In genomic region chrX:72943033-72943818, GRCh38 we compare ENCODE assay signal across 17 cellular contexts. TPM values are rescaled to one million over a fixed set of nuclear protein-coding genes. Genes with fewer than 3 reads are reported as not detected.
DNase-seq lines count a peak whose midpoint lies in the region; ATAC-seq and TF ChIP-seq lines count a peak whose summit lies in the region.
"Not testable (repeated sequence)": the region's sequence is repeated elsewhere in the genome, so short reads cannot be mapped to it uniquely, and the experiment has no call there.
"Had no signal": no experiment of that assay in that cellular context is flagged by ENCODE, and none has a peak within 500 bp of the region (broad histone marks: within the 10 kb centered on the region; RNA-seq: fewer than 3 reads in every experiment).

No MANE protein-coding gene starts in this region.

- intact Hi-C loops in left lung (cut with DNase I); upper lobe of right lung (cut with DNase I): not testable (repeated sequence)

- H4K20me1 ChIP-seq in GM23338 (replicated peaks; ENCODE audit: insufficient read depth), result not testable (repeated sequence)

- H3K79me2 ChIP-seq in GM23338 (replicated peaks; ENCODE audit: insufficient read depth), result not testable (repeated sequence)

- H3K4me1 ChIP-seq in GM23338 (ENCODE audit: insufficient read depth); left lung; upper lobe of right lung: not testable (repeated sequence)

- not testable (repeated sequence) for H2AFZ ChIP-seq in GM23338

- not testable (repeated sequence) for H3K4me3 Mint-ChIP-seq in GM23338; activated T-cell treated with anti-CD3 and anti-CD28 coated beads, Interleukin-2, amount 50 U/mL, for 4 hours

- ATAC-seq in GM18861 (IDR thresholded peaks at IDR 0.05; ENCODE audit: unreplicated experiment) (peak; percentile 66), GM19455 (IDR thresholded peaks at IDR 0.05; ENCODE audit: unreplicated experiment) (peak; percentile 72), GM23338 (peak; percentile 81), HG03060 (IDR thresholded peaks at IDR 0.05; ENCODE audit: low read depth, unreplicated experiment) (peak; percentile 64), HG03460 (IDR thresholded peaks at IDR 0.05; ENCODE audit: unreplicated experiment) (peak; percentile 84), left lung (peak; percentile 81), upper lobe of right lung (peak; percentile 71)
- peak; percentile 78 to 80 for ATAC-seq in activated T-cell treated with anti-CD3 and anti-CD28 coated beads, Interleukin-2, amount 50 U/mL, for 4 hours

- H3K27me3 ChIP-seq in GM23338 (ENCODE audit: insufficient read depth); left lung; upper lobe of right lung: not testable (repeated sequence)

- H3K4me3 ChIP-seq in GM23338, left lung, upper lobe of right lung: not testable (repeated sequence)

- H3K36me3 ChIP-seq in GM23338 (ENCODE audit: insufficient read depth); left lung; upper lobe of right lung: not testable (repeated sequence)

- TF ChIP-seq CTCF in GM23338 (conservative IDR thresholded peaks at IDR 0.05; ENCODE audit: low read depth in 2 of 2); left lung (IDR thresholded peaks at IDR 0.05); upper lobe of right lung (IDR thresholded peaks at IDR 0.05): not testable (repeated sequence)

- DNase-seq in GM23338 (ENCODE audit: low spot score); activated T-cell treated with anti-CD3 and anti-CD28 coated beads, Interleukin-2, amount 50 U/mL, for 4 hours; left lung; upper lobe of right lung: not testable (repeated sequence)

- H3K27me3 Mint-ChIP-seq in GM23338 (ENCODE audit: insufficient read depth, low read depth, poor library complexity); activated T-cell treated with anti-CD3 and anti-CD28 coated beads, Interleukin-2, amount 50 U/mL, for 4 hours (ENCODE audit: low read depth): not testable (repeated sequence)

- not testable (repeated sequence) for H3F3A ChIP-seq in GM23338 (replicated peaks; ENCODE audit: low read depth)

- H3K9me3 ChIP-seq in left lung, upper lobe of right lung: not testable (repeated sequence)

- not testable (repeated sequence) for H3K4me1 Mint-ChIP-seq in GM23338; activated T-cell treated with anti-CD3 and anti-CD28 coated beads, Interleukin-2, amount 50 U/mL, for 4 hours (ENCODE audit: low read depth)

- H3K27ac ChIP-seq in GM23338 (ENCODE audit: low read depth); left lung; upper lobe of right lung: not testable (repeated sequence)

- not testable (repeated sequence) for H3K36me3 Mint-ChIP-seq in GM23338 (ENCODE audit: low read depth); activated T-cell treated with anti-CD3 and anti-CD28 coated beads, Interleukin-2, amount 50 U/mL, for 4 hours (ENCODE audit: insufficient read depth)

- not testable (repeated sequence) for H3K27ac Mint-ChIP-seq in GM23338

- H3K9me2 ChIP-seq in GM23338 (ENCODE audit: insufficient read depth), result not testable (repeated sequence)

- not testable (repeated sequence) for H3K4me2 ChIP-seq in GM23338

- not testable (repeated sequence) for H3K9me3 Mint-ChIP-seq in GM23338; activated T-cell treated with anti-CD3 and anti-CD28 coated beads, Interleukin-2, amount 50 U/mL, for 4 hours

RNA-seq across cellular contexts. Expression of gene DMRTC1, which starts 0.4 kb away (rescaled TPM):
- total RNA-seq in GM23338 (2014; rRNA removed; shearing (Covaris generic)), result not detected in 2 replicates
- polyA plus RNA-seq in GM23338 (2016; fragmentation: Nextera tagmentation; extraction: Ambion mirVana), result not detected in 2 replicates
- not detected for total RNA-seq in activated T-cell treated with anti-CD3 and anti-CD28 coated beads, Interleukin-2, amount 50 U/mL, for 4 hours
- total RNA-seq in left lung (under 1 TPM; 0.18 to 0.20 TPM), upper lobe of right lung (0.61 TPM)
- total RNA-seq: activated CD4-positive, alpha-beta memory T cell treated with anti-CD3 and anti-CD28 coated beads for 36 hours; breast epithelium; gastrocnemius medialis; mononuclear cell; occipital lobe; Right ventricle myocardium inferior had no signal
- polyA plus RNA-seq: right cardiac atrium, stomach had no signal

RNA-seq across cellular contexts. Expression of gene FAM236A, which starts 5.2 kb away (rescaled TPM):
- not detected in 2 replicates for total RNA-seq in GM23338 (2014; rRNA removed; shearing (Covaris generic))
- polyA plus RNA-seq in GM23338 (2016; fragmentation: Nextera tagmentation; extraction: Ambion mirVana), result not detected in 2 replicates
- not detected for total RNA-seq in activated T-cell treated with anti-CD3 and anti-CD28 coated beads, Interleukin-2, amount 50 U/mL, for 4 hours
- not detected for total RNA-seq in left lung
- total RNA-seq in upper lobe of right lung, result not detected
- total RNA-seq: activated CD4-positive, alpha-beta memory T cell treated with anti-CD3 and anti-CD28 coated beads for 36 hours; breast epithelium; gastrocnemius medialis; mononuclear cell; occipital lobe; right cardiac atrium; Right ventricle myocardium inferior; stomach; upper lobe of left lung had no signal
- polyA plus RNA-seq: right cardiac atrium, stomach had no signal

RNA-seq across cellular contexts. Expression of gene FAM236C, which starts 30.8 kb away (rescaled TPM):
- not detected in 2 replicates for total RNA-seq in GM23338 (2014; rRNA removed; shearing (Covaris generic))
- polyA plus RNA-seq in GM23338 (2016; fragmentation: Nextera tagmentation; extraction: Ambion mirVana), result not detected in 2 replicates
- total RNA-seq in activated T-cell treated with anti-CD3 and anti-CD28 coated beads, Interleukin-2, amount 50 U/mL, for 4 hours, result not detected
- total RNA-seq in left lung, result not detected
- total RNA-seq in upper lobe of right lung, result not detected
- total RNA-seq: activated CD4-positive, alpha-beta memory T cell treated with anti-CD3 and anti-CD28 coated beads for 36 hours; breast epithelium; gastrocnemius medialis; mononuclear cell; occipital lobe; right cardiac atrium; Right ventricle myocardium inferior; stomach; upper lobe of left lung had no signal
- polyA plus RNA-seq: right cardiac atrium, stomach had no signal

RNA-seq across cellular contexts. Expression of gene PABPC1L2B, which starts 59.5 kb away (rescaled TPM):
- 0.19 TPM in 1 of 2 replicates, not detected in the other for total RNA-seq in GM23338 (2014; rRNA removed; shearing (Covaris generic))
- 0.27 and 0.87 TPM in 2 replicates for polyA plus RNA-seq in GM23338 (2016; fragmentation: Nextera tagmentation; extraction: Ambion mirVana)
- not detected for total RNA-seq in activated T-cell treated with anti-CD3 and anti-CD28 coated beads, Interleukin-2, amount 50 U/mL, for 4 hours
- total RNA-seq in left lung (not detected), upper lobe of right lung (not detected)
- total RNA-seq: activated CD4-positive, alpha-beta memory T cell treated with anti-CD3 and anti-CD28 coated beads for 36 hours; breast epithelium; gastrocnemius medialis; mononuclear cell; occipital lobe; right cardiac atrium; Right ventricle myocardium inferior; stomach; upper lobe of left lung had no signal
- polyA plus RNA-seq: right cardiac atrium, stomach had no signal
